Comparison of ENCODE assay signal across 8 cellular contexts in the genomic region with DNA sequence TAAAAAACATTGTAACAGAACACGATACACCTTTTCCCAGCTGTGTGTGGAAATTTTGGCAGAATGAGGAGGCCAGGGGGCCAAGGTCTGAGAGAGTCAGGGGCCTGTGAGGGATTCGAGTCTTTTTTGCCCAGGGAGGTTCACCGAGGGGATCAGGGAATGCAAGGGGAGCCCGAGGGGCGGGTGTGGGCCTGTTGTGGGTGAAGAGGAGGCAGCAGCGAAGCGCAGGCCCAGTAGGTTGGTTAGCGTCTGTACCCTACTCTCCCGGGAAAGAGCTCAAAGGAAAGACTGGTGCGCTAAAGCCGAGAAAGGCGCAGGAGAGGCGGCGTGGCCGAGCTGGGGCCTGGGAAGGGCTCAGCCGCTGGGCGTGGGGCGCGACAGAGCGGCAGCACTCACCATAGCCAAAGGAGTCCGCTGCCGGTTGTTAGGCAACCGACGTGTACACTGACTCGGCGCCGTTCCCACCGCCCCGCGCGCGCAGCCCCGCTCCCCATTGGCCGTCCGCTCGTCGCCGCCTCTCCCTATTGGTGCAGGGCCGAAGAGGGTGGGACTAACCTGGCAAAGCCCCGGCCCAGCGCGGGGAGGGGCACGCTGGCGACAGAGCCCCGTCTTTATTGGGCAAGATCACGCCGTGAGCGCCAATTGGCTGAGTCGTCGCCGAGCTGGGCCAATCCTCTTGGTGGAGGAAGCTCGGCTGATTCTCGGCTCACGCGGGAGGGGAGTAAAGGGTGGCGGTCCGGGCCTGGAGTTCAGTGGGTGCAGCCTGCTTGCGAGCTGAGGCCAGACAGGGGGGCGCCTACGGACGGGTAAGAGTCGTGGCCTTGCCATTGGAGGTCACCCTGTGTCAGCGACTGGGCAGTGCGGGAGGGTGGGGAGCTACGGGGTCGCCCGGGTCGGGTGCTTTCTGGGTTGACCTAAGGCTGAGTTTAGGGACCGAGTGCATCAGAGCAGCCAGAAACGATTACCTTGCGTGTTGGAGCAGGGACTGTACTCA. TPM values are rescaled to one million over a fixed set of nuclear protein-coding genes. Genes with fewer than 3 reads are reported as not detected.
DNase-seq lines count a peak whose midpoint lies in the region; ATAC-seq and TF ChIP-seq lines count a peak whose summit lies in the region.

A gene (minus strand): TSS at position 446 of the 994 bp plus-strand sequence. CDS start 47 bp downstream, at position 399.
A gene (plus strand): TSS at position 752 of the 994 bp plus-strand sequence. CDS start 15,262 bp downstream, outside the sequence.

- H3K36me3 ChIP-seq in ascending aorta = peaks cover 0 to 8% of the 10 kb centered on the region in 2 donors
- no peaks in the 10 kb centered on the region for H3K36me3 ChIP-seq in uterus

- TF ChIP-seq CTCF in ascending aorta (IDR thresholded peaks at IDR 0.05) (no peak), uterus (IDR thresholded peaks at IDR 0.05) (no peak)

- ATAC-seq in GM18498 (IDR thresholded peaks at IDR 0.05; ENCODE audit: unreplicated experiment) (peak; percentile 99), HG02938 (IDR thresholded peaks at IDR 0.05; ENCODE audit: unreplicated experiment) (peak; percentile 98), right cardiac atrium (peak; percentile 99)

- DNase-seq in NCI-H187 (lab: John Stamatoyannopoulos, UW) (peak; percentile 95), T-helper 2 cell (peak; percentile 79 to 97 (median 89)), ascending aorta (ENCODE audit: low spot score in 2 of 2) (peak; percentile 86 to 97), right cardiac atrium (peak; percentile 96 to 98 (median 98)), pulmonary artery endothelial cell (ENCODE audit: low read depth, low spot score) (peak; percentile 82), uterus (peak; percentile 94 to 96)

- H3K9me3 ChIP-seq in ascending aorta = no peaks in the 10 kb centered on the region
- H3K9me3 ChIP-seq in right cardiac atrium (ENCODE audit: control insufficient read depth, low read length) = no peaks in the 10 kb centered on the region
- no peaks in the 10 kb centered on the region for H3K9me3 ChIP-seq in uterus

- H3K27me3 ChIP-seq in ascending aorta (no peaks in the 10 kb centered on the region), right cardiac atrium (ENCODE audit: control insufficient read depth, insufficient read depth) (no peaks in the 10 kb centered on the region), uterus (no peaks in the 10 kb centered on the region)

- H3K4me3 ChIP-seq in ascending aorta (peak within 1 kb of the TSS; percentile 53 to 69), right cardiac atrium (ENCODE audit: low read length) (peak within 1 kb of the TSS; percentile 77), uterus (peak within 1 kb of the TSS; percentile 57 to 62)

- under 1% methylated on average over 66 of the region's 71 CpGs for WGBS in right cardiac atrium

- intact Hi-C loops in ascending aorta (cut with DNase I) = loop anchor here (5.0 to 10.0 kb wide), 2 partner anchors 856 to 1433 kb away; a partner anchor contains a TSS
- intact Hi-C loops in right cardiac atrium (cut with DNase I) = no loop called here
- intact Hi-C loops in uterus (cut with DNase I; ENCODE audit: low total_unique reads) = no loop called here

- peak in 1 of 2 donors; percentile 49 for TF ChIP-seq POLR2A in uterus (IDR thresholded peaks at IDR 0.05)

- H3K4me1 ChIP-seq in ascending aorta (peaks cover 0 to 3% of the 10 kb centered on the region in 2 donors), right cardiac atrium (ENCODE audit: control insufficient read depth, insufficient read depth, low read length) (no peaks in the 10 kb centered on the region), uterus (no peaks in the 10 kb centered on the region)

- H3K27ac ChIP-seq in ascending aorta (peak within 1 kb of the TSS; percentile 41 to 55), right cardiac atrium (ENCODE audit: low read length) (peak within 1 kb of the TSS; percentile 79), uterus (peak within 1 kb of the TSS; percentile 38 to 72)

RNA-seq across cellular contexts. Expression of the first gene that starts in this region (rescaled TPM):
- total RNA-seq in ascending aorta (7.8 TPM), right cardiac atrium (10 to 100 TPM; 25.0 to 29.5 (median 27.7) TPM), pulmonary artery endothelial cell (22.0 and 26.1 TPM in 2 replicates), uterus (10 to 100 TPM; 37.9 to 61.5 (median 45.4) TPM)
- polyA plus RNA-seq in right cardiac atrium = 50.3 TPM

RNA-seq across cellular contexts. Expression of the second gene that starts in this region (rescaled TPM):
- total RNA-seq in ascending aorta = 8.8 TPM
- 10 to 100 TPM; 24.9 to 31.5 (median 27.9) TPM for total RNA-seq in right cardiac atrium
- polyA plus RNA-seq in right cardiac atrium = 33.1 TPM
- total RNA-seq in pulmonary artery endothelial cell = 24.9 and 38.1 TPM in 2 replicates
- total RNA-seq in uterus = 10 to 100 TPM in 2 of 4 donors, 1 to 10 TPM in 2; 1.5 to 12.6 (median 8.6) TPM

Comparison
In these comparisons a context has a peak if more than half of its experiments do, and no peak if none do; other contexts are left out.
1. Peak in every context shown above with its lines: DNase-seq, ATAC-seq, H3K4me3 ChIP-seq and H3K27ac ChIP-seq.